ENCODE assay signal across 14 cellular contexts in genomic region chr4:32148120-32148666, GRCh38.
A peak's percentile ranks its signal among the peaks of the same experiment; 100 is the strongest.
DNase-seq lines count a peak whose midpoint lies in the region; ATAC-seq, FAIRE-seq and TF ChIP-seq lines count a peak whose summit lies in the region.
"Had no signal": no experiment of that assay in that cellular context is flagged by ENCODE, and none has a peak within 500 bp of the region (broad histone marks: within the 10 kb centered on the region; RNA-seq: fewer than 3 reads in every experiment).

No MANE protein-coding gene starts in this region.

- DNase-seq in A673 (ENCODE audit: low spot score) (peak; percentile 78), NCI-H2227 (lab: John Stamatoyannopoulos, UW; ENCODE audit: unreplicated experiment) (peak; percentile 17), K562 (ENCODE audit: extremely low read depth in 1 of 4, low spot score in 3 of 4) (no peak), left kidney (ENCODE audit: low read depth, low spot score) (peak; percentile 44), right atrium auricular region (ENCODE audit: low spot score) (no peak)
- DNase-seq in effector memory CD4-positive, alpha-beta T cell, result no peak
- no peak for DNase-seq in CD4-positive, alpha-beta memory T cell
- DNase-seq: activated T-cell treated with anti-CD3 and anti-CD28 coated beads, Interleukin-2, amount 50 U/mL, for 48 hours; erythroblast; MV-4-11; NCI-H2107; stimulated activated CD4-positive, alpha-beta T cell treated with anti-CD3 and anti-CD28 coated beads, Interleukin-1b, Interleukin-23, amount 100 ng/mL, for 48 hours had no signal

- H3K4me3 Mint-ChIP-seq in CD4-positive, alpha-beta memory T cell, result no peak overlapping the region

- no peak overlapping the region for H2AFZ ChIP-seq in K562 (ENCODE audit: low read depth, low read length)

- no peak overlapping the region for H3K9ac ChIP-seq in K562 (ENCODE audit: insufficient read depth in 1 of 2, low read depth in 2 of 2, low read length in 2 of 2)

- H3K79me2 ChIP-seq in K562 (ENCODE audit: control insufficient read depth, insufficient read depth, low read length), result no peaks in the 10 kb centered on the region

- no peaks in the 10 kb centered on the region for H3K27me3 ChIP-seq in A673 (replicated peaks; ENCODE audit: insufficient read depth, low read depth, low read length, poor library complexity)
- H3K27me3 ChIP-seq in K562 (ENCODE audit: control insufficient read depth in 2 of 2, insufficient read depth in 2 of 2, low read length in 2 of 2), result no peaks in the 10 kb centered on the region
- H3K27me3 ChIP-seq in effector memory CD4-positive, alpha-beta T cell (replicated peaks; ENCODE audit: control insufficient read depth, insufficient read depth, low read length, poor library complexity, severe bottlenecking), result no peaks in the 10 kb centered on the region
- no peaks in the 10 kb centered on the region for H3K27me3 ChIP-seq in CD4-positive, alpha-beta memory T cell (ENCODE audit: insufficient read depth, low read length)
- no peaks in the 10 kb centered on the region for H3K27me3 ChIP-seq in right atrium auricular region
- H3K27me3 ChIP-seq: SJSA1 had no signal

- TF ChIP-seq EP300 in K562 (IDR thresholded peaks at IDR 0.05; ENCODE audit: low read length), result no peak

- 53% methylated on average over 2 of the region's 2 CpGs for WGBS in K562 (ENCODE audit: insufficient coverage, low coverage, missing lambda C conversion rate)

- no peak for FAIRE-seq in K562 (lab: Jason Lieb, UNC)

- no peaks in the 10 kb centered on the region for H3K36me3 ChIP-seq in A673 (ENCODE audit: insufficient read depth, low read length, poor library complexity, severe bottlenecking)
- no peaks in the 10 kb centered on the region for H3K36me3 ChIP-seq in K562 (ENCODE audit: control insufficient read depth, insufficient read depth, low read length)
- no peaks in the 10 kb centered on the region for H3K36me3 ChIP-seq in effector memory CD4-positive, alpha-beta T cell (ENCODE audit: control insufficient read depth, insufficient read depth, low read length)
- no peaks in the 10 kb centered on the region for H3K36me3 ChIP-seq in CD4-positive, alpha-beta memory T cell (ENCODE audit: insufficient read depth, low read length)
- no peaks in the 10 kb centered on the region for H3K36me3 ChIP-seq in right atrium auricular region
- H3K36me3 ChIP-seq: SJSA1 had no signal

- H4K20me1 ChIP-seq in K562 (replicated peaks; ENCODE audit: control insufficient read depth, insufficient read depth, low read length), result no peaks in the 10 kb centered on the region

- POLR2A ChIA-PET in A673 (lab: Charles Lee; ENCODE audit: low non-redundant PET), result no interaction called here
- POLR2A ChIA-PET in K562 (lab: Yijun Ruan, JAX), result interaction anchor here (1.1 kb wide), 1 partner anchor 12 kb away, joined by 3 read pairs; no protein-coding TSS in a partner anchor
- POLR2A ChIA-PET in CD4-positive, alpha-beta memory T cell (lab: Charles Lee; ENCODE audit: partially characterized antibody), result no interaction called here

- no peak for TF ChIP-seq POLR2A in K562 (conservative IDR thresholded peaks at IDR 0.05)

- no peak overlapping the region for H3K4me2 ChIP-seq in K562 (ENCODE audit: insufficient read depth, low read length)

- CTCF ChIA-PET in A673 (lab: Charles Lee), result no interaction called here
- CTCF ChIA-PET in K562 (lab: Yijun Ruan, JAX; ENCODE audit: low intra/inter-chr PET ratio), result no interaction called here
- CTCF ChIA-PET in CD4-positive, alpha-beta memory T cell (lab: Charles Lee; ENCODE audit: partially characterized antibody), result no interaction called here

- H3K27me3 Mint-ChIP-seq in CD4-positive, alpha-beta memory T cell, result no peaks in the 10 kb centered on the region

- H3K9me3 Mint-ChIP-seq in CD4-positive, alpha-beta memory T cell, result peaks cover 0 to 20% (median 3%) of the 10 kb centered on the region in 8 donors

- H3K4me3 ChIP-seq in A673 (ENCODE audit: low read depth, low read length, poor library complexity, severe bottlenecking) (no peak overlapping the region), K562 (no peak overlapping the region), right atrium auricular region (no peak overlapping the region)
- no peak overlapping the region for H3K4me3 ChIP-seq in effector memory CD4-positive, alpha-beta T cell (ENCODE audit: insufficient read depth, low read depth, low read length, poor library complexity, severe bottlenecking)
- H3K4me3 ChIP-seq in CD4-positive, alpha-beta memory T cell (ENCODE audit: low read length in 2 of 2), result no peak overlapping the region
- H3K4me3 ChIP-seq: SJSA1 had no signal

- BruUV-seq in A673 (replicated peaks; lab: Mats Ljungman, UMichigan) (no TSS peak), K562 (replicated peaks; lab: Mats Ljungman, UMichigan) (no TSS peak)

- intact Hi-C loops in A673 (cut with micrococcal nuclease; ENCODE audit: unreplicated experiment), result loop anchor here (10.0 kb wide), 1 partner anchor 277 kb away; no protein-coding TSS in a partner anchor
- intact Hi-C loops in K562 (cut with micrococcal nuclease), result no loop called here
- intact Hi-C loops in CD4-positive, alpha-beta memory T cell (cut with micrococcal nuclease), result no loop called here

- no peaks in the 10 kb centered on the region for H3K9me1 ChIP-seq in K562 (ENCODE audit: control insufficient read depth, insufficient read depth, low read length)

- no peak overlapping the region for H3K27ac ChIP-seq in A673 (ENCODE audit: low read depth, low read length, poor library complexity, severe bottlenecking)
- no peak overlapping the region for H3K27ac ChIP-seq in K562 (ENCODE audit: extremely low read depth, low read depth, low read length)
- no peak overlapping the region for H3K27ac ChIP-seq in effector memory CD4-positive, alpha-beta T cell (ENCODE audit: insufficient read depth, low read length, poor library complexity, severe bottlenecking)
- H3K27ac ChIP-seq in CD4-positive, alpha-beta memory T cell (ENCODE audit: low read depth, low read length), result no peak overlapping the region
- no peak overlapping the region for H3K27ac ChIP-seq in right atrium auricular region
- H3K27ac ChIP-seq: SJSA1 had no signal

- no peak for TF ChIP-seq RAD21 in K562 (CRISPR knock-in tag; conservative IDR thresholded peaks at IDR 0.05 in 1 of 2, IDR thresholded peaks at IDR 0.05 in 1 of 2)

- no peaks in the 10 kb centered on the region for H3K36me3 Mint-ChIP-seq in CD4-positive, alpha-beta memory T cell

- in situ Hi-C loops in K562 (cut with MboI), result no loop called here

- H3K9me3 ChIP-seq in A673 (ENCODE audit: low read depth, low read length, poor library complexity, severe bottlenecking) (no peaks in the 10 kb centered on the region), K562 (replicated peaks; ENCODE audit: control insufficient read depth, insufficient read depth, low read depth, low read length) (no peaks in the 10 kb centered on the region), right atrium auricular region (no peaks in the 10 kb centered on the region)
- H3K9me3 ChIP-seq in effector memory CD4-positive, alpha-beta T cell (ENCODE audit: control insufficient read depth, low read length), result no peaks in the 10 kb centered on the region
- no peaks in the 10 kb centered on the region for H3K9me3 ChIP-seq in CD4-positive, alpha-beta memory T cell (ENCODE audit: control insufficient read depth in 1 of 2, low read length in 2 of 2)
- H3K9me3 ChIP-seq: SJSA1 had no signal

- TF ChIP-seq CTCF in A673 (conservative IDR thresholded peaks at IDR 0.05; ENCODE audit: low read depth, low read length) (no peak), K562 (IDR thresholded peaks at IDR 0.05 in 2 of 3, conservative IDR thresholded peaks at IDR 0.05 in 1 of 3; ENCODE audit: insufficient read depth in 2 of 3, low read depth in 1 of 3, low read length in 3 of 3) (no peak), right atrium auricular region (IDR thresholded peaks at IDR 0.05) (no peak)

- no peak for ATAC-seq in K562
- ATAC-seq in HG03439 (IDR thresholded peaks at IDR 0.05; ENCODE audit: unreplicated experiment), result no peak

- no peaks in the 10 kb centered on the region for H3K4me1 Mint-ChIP-seq in CD4-positive, alpha-beta memory T cell

- H3K4me1 ChIP-seq in A673 (ENCODE audit: insufficient read depth, low read length, poor library complexity, severe bottlenecking), result peaks cover 13% of the 10 kb centered on the region
- no peaks in the 10 kb centered on the region; a peak in 1 of 5 replicates for H3K4me1 ChIP-seq in K562 (replicated peaks in 1 of 2; ENCODE audit: control insufficient read depth in 2 of 2, insufficient read depth in 2 of 2, low read length in 2 of 2)
- no peaks in the 10 kb centered on the region for H3K4me1 ChIP-seq in effector memory CD4-positive, alpha-beta T cell (ENCODE audit: control insufficient read depth, insufficient read depth, low read length, poor library complexity, severe bottlenecking)
- no peaks in the 10 kb centered on the region for H3K4me1 ChIP-seq in CD4-positive, alpha-beta memory T cell (ENCODE audit: insufficient read depth, low read length)
- H3K4me1 ChIP-seq in right atrium auricular region, result no peaks in the 10 kb centered on the region
- H3K4me1 ChIP-seq: SJSA1 had no signal

- no peak overlapping the region for H3K27ac Mint-ChIP-seq in CD4-positive, alpha-beta memory T cell

TF ChIP-seq in K562, 482 proteins besides CTCF, POLR2A, EP300 and RAD21 (continues in another document):
- TF ChIP-seq MAFG (tag; conservative IDR thresholded peaks at IDR 0.05) (peak; percentile 65), CTCFL (IDR thresholded peaks at IDR 0.05; ENCODE audit: borderline replicate concordance, insufficient read depth, low read depth, low read length, poor library complexity, severe bottlenecking) (no peak), NFE2 (IDR thresholded peaks at IDR 0.05; ENCODE audit: low read depth) (peak; percentile 28; the same call in 1 of the 2 replicates), FOXP1 (CRISPR knock-in tag; IDR thresholded peaks at IDR 0.05) (no peak)

Comparison
In these comparisons a context has a peak if more than half of its experiments do, and no peak if none do; other contexts are left out.
1. DNase-seq: peak in A673 (single experiment), NCI-H2227 (single experiment) and left kidney (single experiment); none in K562 (0 of 4), effector memory CD4-positive, alpha-beta T cell (0 of 3), CD4-positive, alpha-beta memory T cell (0 of 5) and right atrium auricular region (single experiment).